1 cellular context compared by ENCODE assay signal in the genomic region with DNA sequence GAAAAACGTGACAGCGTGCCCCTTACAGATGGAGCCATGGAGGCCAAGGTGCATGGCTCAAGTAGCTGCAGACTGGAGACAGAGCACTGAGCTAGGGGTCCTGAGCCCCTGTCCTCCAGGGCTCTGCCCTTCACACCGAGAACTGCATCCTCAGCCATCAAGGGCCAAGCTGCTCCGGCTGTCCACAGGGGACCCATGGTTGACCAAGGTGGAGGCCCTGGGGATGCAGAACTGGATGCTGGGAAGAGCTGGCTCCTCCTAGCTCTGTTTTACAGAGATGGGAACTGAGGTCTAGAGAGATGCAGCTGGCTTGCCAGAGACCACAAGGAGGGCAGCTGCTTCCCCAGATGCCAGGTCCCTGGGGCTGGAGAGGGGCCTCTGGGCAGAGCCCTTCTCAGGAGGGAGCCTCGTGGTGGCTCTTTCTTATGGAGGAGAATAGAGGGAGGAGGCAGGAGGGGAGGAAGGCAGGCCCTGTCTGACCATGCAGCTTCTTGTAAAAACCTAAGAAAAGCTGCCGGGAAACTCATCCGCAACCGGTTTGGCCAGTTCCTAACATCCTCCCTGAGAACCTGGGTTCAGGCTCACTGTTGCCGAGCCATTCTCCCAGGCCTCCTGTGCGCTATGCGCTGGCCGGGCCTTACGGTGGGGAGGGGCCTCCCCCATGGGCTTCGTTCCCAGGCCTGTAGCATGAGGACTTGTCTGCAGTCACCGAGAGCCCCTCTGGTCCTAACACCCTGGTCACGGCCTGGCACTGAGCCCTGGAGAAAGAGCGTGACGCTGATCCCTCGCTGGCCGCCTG.
TF ChIP-seq lines count a peak whose summit lies in the region.

No MANE protein-coding gene starts in this region.

TF ChIP-seq in H1, 55 proteins besides CTCF, POLR2A, EP300 and RAD21:
- TF ChIP-seq KDM5A (IDR thresholded peaks at IDR 0.05; ENCODE audit: low read length) (no peak), SRF (IDR thresholded peaks at IDR 0.05; ENCODE audit: low read depth, low read length) (no peak), TAF1 (IDR thresholded peaks at IDR 0.05; ENCODE audit: low read depth, low read length) (0 out of 2 replicates have a peak, but pooled peaks have one; percentile 42), EGR1 (IDR thresholded peaks at IDR 0.05; ENCODE audit: borderline replicate concordance, low read depth, low read length) (no peak), FOSL1 (IDR thresholded peaks at IDR 0.05; ENCODE audit: insufficient read depth, low read depth, low read length) (no peak), RXRA (IDR thresholded peaks at IDR 0.05; ENCODE audit: insufficient read depth, low read depth, low read length) (no peak), CBX8 (IDR thresholded peaks at IDR 0.05; ENCODE audit: borderline replicate concordance, low read depth, low read length) (no peak), RFX5 (IDR thresholded peaks at IDR 0.05; ENCODE audit: borderline replicate concordance, low read depth, low read length) (no peak), CHD1 (IDR thresholded peaks at IDR 0.05; ENCODE audit: low read depth, low read length) (no peak), JUND (IDR thresholded peaks at IDR 0.05; ENCODE audit: low read length) (0 out of 2 replicates have a peak, but pooled peaks have one; percentile 5), HDAC6 (IDR thresholded peaks at IDR 0.05; ENCODE audit: low read depth, low read length) (no peak), PHF8 (conservative IDR thresholded peaks at IDR 0.05; ENCODE audit: low read depth, low read length) (no peak), KDM1A (IDR thresholded peaks at IDR 0.05; ENCODE audit: borderline replicate concordance, low read length) (no peak), KDM4A (IDR thresholded peaks at IDR 0.05; ENCODE audit: low read depth, low read length, severe bottlenecking) (no peak), SP1 (IDR thresholded peaks at IDR 0.05; ENCODE audit: low read depth, low read length) (peak; percentile 81; the same call in 1 of the 2 replicates), ASH2L (IDR thresholded peaks at IDR 0.05; ENCODE audit: low read length) (peak; percentile 74), CREB1 (IDR thresholded peaks at IDR 0.05) (no peak), SP2 (IDR thresholded peaks at IDR 0.05; ENCODE audit: low read length) (no peak), SIN3A (conservative IDR thresholded peaks at IDR 0.05 in 1 of 2, IDR thresholded peaks at IDR 0.05 in 1 of 2; ENCODE audit: low read depth in 1 of 2, low read length in 2 of 2) (no peak), RBBP5 (IDR thresholded peaks at IDR 0.05; ENCODE audit: borderline replicate concordance, low read depth, low read length) (peak; percentile 93), CBX5 (IDR thresholded peaks at IDR 0.05; ENCODE audit: low read depth, low read length) (no peak), TAF7 (optimal IDR thresholded peaks at IDR 0.05; ENCODE audit: borderline replicate concordance, low read depth, low read length) (no peak), GABPA (IDR thresholded peaks at IDR 0.05; ENCODE audit: borderline replicate concordance, insufficient read depth, low read length) (peak; percentile 61; the same call in 1 of the 2 replicates)
- TF ChIP-seq, protein P1, sequence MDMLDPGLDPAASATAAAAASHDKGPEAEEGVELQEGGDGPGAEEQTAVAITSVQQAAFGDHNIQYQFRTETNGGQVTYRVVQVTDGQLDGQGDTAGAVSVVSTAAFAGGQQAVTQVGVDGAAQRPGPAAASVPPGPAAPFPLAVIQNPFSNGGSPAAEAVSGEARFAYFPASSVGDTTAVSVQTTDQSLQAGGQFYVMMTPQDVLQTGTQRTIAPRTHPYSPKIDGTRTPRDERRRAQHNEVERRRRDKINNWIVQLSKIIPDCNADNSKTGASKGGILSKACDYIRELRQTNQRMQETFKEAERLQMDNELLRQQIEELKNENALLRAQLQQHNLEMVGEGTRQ (IDR thresholded peaks at IDR 0.05; ENCODE audit: low read length) = no peak
- TF ChIP-seq, protein P2, sequence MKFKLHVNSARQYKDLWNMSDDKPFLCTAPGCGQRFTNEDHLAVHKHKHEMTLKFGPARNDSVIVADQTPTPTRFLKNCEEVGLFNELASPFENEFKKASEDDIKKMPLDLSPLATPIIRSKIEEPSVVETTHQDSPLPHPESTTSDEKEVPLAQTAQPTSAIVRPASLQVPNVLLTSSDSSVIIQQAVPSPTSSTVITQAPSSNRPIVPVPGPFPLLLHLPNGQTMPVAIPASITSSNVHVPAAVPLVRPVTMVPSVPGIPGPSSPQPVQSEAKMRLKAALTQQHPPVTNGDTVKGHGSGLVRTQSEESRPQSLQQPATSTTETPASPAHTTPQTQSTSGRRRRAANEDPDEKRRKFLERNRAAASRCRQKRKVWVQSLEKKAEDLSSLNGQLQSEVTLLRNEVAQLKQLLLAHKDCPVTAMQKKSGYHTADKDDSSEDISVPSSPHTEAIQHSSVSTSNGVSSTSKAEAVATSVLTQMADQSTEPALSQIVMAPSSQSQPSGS (IDR thresholded peaks at IDR 0.05; ENCODE audit: low read length) = no peak
- TF ChIP-seq, protein P3, sequence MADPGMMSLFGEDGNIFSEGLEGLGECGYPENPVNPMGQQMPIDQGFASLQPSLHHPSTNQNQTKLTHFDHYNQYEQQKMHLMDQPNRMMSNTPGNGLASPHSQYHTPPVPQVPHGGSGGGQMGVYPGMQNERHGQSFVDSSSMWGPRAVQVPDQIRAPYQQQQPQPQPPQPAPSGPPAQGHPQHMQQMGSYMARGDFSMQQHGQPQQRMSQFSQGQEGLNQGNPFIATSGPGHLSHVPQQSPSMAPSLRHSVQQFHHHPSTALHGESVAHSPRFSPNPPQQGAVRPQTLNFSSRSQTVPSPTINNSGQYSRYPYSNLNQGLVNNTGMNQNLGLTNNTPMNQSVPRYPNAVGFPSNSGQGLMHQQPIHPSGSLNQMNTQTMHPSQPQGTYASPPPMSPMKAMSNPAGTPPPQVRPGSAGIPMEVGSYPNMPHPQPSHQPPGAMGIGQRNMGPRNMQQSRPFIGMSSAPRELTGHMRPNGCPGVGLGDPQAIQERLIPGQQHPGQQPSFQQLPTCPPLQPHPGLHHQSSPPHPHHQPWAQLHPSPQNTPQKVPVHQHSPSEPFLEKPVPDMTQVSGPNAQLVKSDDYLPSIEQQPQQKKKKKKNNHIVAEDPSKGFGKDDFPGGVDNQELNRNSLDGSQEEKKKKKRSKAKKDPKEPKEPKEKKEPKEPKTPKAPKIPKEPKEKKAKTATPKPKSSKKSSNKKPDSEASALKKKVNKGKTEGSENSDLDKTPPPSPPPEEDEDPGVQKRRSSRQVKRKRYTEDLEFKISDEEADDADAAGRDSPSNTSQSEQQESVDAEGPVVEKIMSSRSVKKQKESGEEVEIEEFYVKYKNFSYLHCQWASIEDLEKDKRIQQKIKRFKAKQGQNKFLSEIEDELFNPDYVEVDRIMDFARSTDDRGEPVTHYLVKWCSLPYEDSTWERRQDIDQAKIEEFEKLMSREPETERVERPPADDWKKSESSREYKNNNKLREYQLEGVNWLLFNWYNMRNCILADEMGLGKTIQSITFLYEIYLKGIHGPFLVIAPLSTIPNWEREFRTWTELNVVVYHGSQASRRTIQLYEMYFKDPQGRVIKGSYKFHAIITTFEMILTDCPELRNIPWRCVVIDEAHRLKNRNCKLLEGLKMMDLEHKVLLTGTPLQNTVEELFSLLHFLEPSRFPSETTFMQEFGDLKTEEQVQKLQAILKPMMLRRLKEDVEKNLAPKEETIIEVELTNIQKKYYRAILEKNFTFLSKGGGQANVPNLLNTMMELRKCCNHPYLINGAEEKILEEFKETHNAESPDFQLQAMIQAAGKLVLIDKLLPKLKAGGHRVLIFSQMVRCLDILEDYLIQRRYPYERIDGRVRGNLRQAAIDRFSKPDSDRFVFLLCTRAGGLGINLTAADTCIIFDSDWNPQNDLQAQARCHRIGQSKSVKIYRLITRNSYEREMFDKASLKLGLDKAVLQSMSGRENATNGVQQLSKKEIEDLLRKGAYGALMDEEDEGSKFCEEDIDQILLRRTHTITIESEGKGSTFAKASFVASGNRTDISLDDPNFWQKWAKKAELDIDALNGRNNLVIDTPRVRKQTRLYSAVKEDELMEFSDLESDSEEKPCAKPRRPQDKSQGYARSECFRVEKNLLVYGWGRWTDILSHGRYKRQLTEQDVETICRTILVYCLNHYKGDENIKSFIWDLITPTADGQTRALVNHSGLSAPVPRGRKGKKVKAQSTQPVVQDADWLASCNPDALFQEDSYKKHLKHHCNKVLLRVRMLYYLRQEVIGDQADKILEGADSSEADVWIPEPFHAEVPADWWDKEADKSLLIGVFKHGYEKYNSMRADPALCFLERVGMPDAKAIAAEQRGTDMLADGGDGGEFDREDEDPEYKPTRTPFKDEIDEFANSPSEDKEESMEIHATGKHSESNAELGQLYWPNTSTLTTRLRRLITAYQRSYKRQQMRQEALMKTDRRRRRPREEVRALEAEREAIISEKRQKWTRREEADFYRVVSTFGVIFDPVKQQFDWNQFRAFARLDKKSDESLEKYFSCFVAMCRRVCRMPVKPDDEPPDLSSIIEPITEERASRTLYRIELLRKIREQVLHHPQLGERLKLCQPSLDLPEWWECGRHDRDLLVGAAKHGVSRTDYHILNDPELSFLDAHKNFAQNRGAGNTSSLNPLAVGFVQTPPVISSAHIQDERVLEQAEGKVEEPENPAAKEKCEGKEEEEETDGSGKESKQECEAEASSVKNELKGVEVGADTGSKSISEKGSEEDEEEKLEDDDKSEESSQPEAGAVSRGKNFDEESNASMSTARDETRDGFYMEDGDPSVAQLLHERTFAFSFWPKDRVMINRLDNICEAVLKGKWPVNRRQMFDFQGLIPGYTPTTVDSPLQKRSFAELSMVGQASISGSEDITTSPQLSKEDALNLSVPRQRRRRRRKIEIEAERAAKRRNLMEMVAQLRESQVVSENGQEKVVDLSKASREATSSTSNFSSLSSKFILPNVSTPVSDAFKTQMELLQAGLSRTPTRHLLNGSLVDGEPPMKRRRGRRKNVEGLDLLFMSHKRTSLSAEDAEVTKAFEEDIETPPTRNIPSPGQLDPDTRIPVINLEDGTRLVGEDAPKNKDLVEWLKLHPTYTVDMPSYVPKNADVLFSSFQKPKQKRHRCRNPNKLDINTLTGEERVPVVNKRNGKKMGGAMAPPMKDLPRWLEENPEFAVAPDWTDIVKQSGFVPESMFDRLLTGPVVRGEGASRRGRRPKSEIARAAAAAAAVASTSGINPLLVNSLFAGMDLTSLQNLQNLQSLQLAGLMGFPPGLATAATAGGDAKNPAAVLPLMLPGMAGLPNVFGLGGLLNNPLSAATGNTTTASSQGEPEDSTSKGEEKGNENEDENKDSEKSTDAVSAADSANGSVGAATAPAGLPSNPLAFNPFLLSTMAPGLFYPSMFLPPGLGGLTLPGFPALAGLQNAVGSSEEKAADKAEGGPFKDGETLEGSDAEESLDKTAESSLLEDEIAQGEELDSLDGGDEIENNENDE (IDR thresholded peaks at IDR 0.05; ENCODE audit: insufficient replicate concordance, low read length) = no peak
- TF ChIP-seq, protein P4, sequence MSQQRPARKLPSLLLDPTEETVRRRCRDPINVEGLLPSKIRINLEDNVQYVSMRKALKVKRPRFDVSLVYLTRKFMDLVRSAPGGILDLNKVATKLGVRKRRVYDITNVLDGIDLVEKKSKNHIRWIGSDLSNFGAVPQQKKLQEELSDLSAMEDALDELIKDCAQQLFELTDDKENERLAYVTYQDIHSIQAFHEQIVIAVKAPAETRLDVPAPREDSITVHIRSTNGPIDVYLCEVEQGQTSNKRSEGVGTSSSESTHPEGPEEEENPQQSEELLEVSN (IDR thresholded peaks at IDR 0.05) = peak; percentile 67
- TF ChIP-seq, protein P5, sequence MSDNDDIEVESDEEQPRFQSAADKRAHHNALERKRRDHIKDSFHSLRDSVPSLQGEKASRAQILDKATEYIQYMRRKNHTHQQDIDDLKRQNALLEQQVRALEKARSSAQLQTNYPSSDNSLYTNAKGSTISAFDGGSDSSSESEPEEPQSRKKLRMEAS (IDR thresholded peaks at IDR 0.05) = peak; percentile 63
- TF ChIP-seq, protein P6, sequence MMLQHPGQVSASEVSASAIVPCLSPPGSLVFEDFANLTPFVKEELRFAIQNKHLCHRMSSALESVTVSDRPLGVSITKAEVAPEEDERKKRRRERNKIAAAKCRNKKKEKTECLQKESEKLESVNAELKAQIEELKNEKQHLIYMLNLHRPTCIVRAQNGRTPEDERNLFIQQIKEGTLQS (IDR thresholded peaks at IDR 0.05; ENCODE audit: insufficient read depth, low read depth, low read length) = no peak
